In genomic region chr11:23542171-23542570, GRCh38 we compare ENCODE assay signal across 10 cellular contexts.
"Had no signal": no experiment of that assay in that cellular context is flagged by ENCODE, and none has a peak within 500 bp of the region (broad histone marks: within the 10 kb centered on the region; RNA-seq: fewer than 3 reads in every experiment).

No MANE protein-coding gene starts in this region.

- H3K27me3 Mint-ChIP-seq: IgD-negative memory B cell had no signal

- H3K36me3 ChIP-seq: HAP-1 had no signal

- H3K9me3 Mint-ChIP-seq: HFFc6, IgD-negative memory B cell had no signal

- DNase-seq: GOT3, H7, HFFc6, KBM-7 had no signal

- ATAC-seq: HCT116, HepG2 had no signal

- H3K27ac ChIP-seq: GM23248, HL-60 had no signal

- H2AFZ ChIP-seq: GM23248 had no signal

- H3K36me3 Mint-ChIP-seq: IgD-negative memory B cell had no signal

- H3K9ac ChIP-seq: GM23248 had no signal

- H3K9me3 ChIP-seq: HAP-1 had no signal

- FAIRE-seq: HepG2 had no signal

- H3K4me3 ChIP-seq: GM23248, HAP-1 had no signal

- H3K4me3 Mint-ChIP-seq: HFFc6, IgD-negative memory B cell had no signal

- H3K27ac Mint-ChIP-seq: HFFc6, IgD-negative memory B cell had no signal

- H3K4me1 Mint-ChIP-seq: IgD-negative memory B cell had no signal
